Comparison of ENCODE assay signal across 18 cellular contexts in the genomic region with DNA sequence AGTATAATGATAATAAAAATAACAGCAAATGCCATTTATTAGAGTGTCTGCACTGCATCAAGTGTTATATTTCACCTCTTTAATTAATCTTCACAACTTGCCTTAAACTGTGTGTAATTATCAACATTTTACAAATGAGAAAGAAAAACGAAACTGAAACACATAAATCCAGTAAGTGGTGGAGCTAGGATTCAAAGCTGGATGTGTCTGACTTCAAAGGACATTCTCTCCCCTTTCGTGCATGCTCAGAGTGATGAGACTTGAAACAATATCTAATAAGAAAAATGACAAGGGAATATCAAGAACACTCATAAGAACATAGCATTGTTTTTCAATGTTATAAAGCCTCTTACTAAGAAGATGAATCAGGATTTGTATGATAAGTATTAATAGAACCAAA.
"Had no signal": no experiment of that assay in that cellular context is flagged by ENCODE, and none has a peak within 500 bp of the region (broad histone marks: within the 10 kb centered on the region; RNA-seq: fewer than 3 reads in every experiment).

No MANE protein-coding gene starts in this region.

- H3K27ac ChIP-seq: adrenal gland, prostate gland, upper lobe of left lung, VCaP had no signal

- H3K27me3 Mint-ChIP-seq: activated naive CD4-positive, alpha-beta T cell treated with anti-CD3 and anti-CD28 coated beads, Interleukin-2, amount 50 U/mL, for 24 hours; central memory CD8-positive, alpha-beta T cell; T-helper 17 cell had no signal

- H3K36me3 ChIP-seq: adrenal gland, prostate gland, spleen, upper lobe of left lung had no signal

- H3K27ac Mint-ChIP-seq: activated naive CD4-positive, alpha-beta T cell treated with anti-CD3 and anti-CD28 coated beads, Interleukin-2, amount 50 U/mL, for 24 hours; T-helper 17 cell had no signal

- H3K4me3 ChIP-seq: adrenal gland, prostate gland, spleen, upper lobe of left lung had no signal

- H3K9me3 ChIP-seq: adrenal gland, prostate gland, upper lobe of left lung had no signal

- ATAC-seq: activated CD4-positive, CD25-positive, alpha-beta regulatory T cell treated with anti-CD3 and anti-CD28 coated beads, Interleukin-2, amount 50 U/mL, for 24 hours; T-helper 17 cell had no signal

- H3K9me3 Mint-ChIP-seq: activated naive CD4-positive, alpha-beta T cell treated with anti-CD3 and anti-CD28 coated beads, Interleukin-2, amount 50 U/mL, for 24 hours had no signal

- H3K36me3 Mint-ChIP-seq: activated naive CD4-positive, alpha-beta T cell treated with anti-CD3 and anti-CD28 coated beads, Interleukin-2, amount 50 U/mL, for 24 hours had no signal

- H3K4me3 Mint-ChIP-seq: activated naive CD4-positive, alpha-beta T cell treated with anti-CD3 and anti-CD28 coated beads, Interleukin-2, amount 50 U/mL, for 24 hours; central memory CD8-positive, alpha-beta T cell; natural killer cell; T-helper 17 cell had no signal

- H3K4me1 ChIP-seq: adrenal gland, prostate gland, upper lobe of left lung had no signal

- H3K27me3 ChIP-seq: adrenal gland, spleen, upper lobe of left lung had no signal

- DNase-seq: activated CD8-positive, alpha-beta memory T cell treated with anti-CD3 and anti-CD28 coated beads for 24 hours; activated gamma-delta T cell; adrenal gland; effector memory CD4-positive, alpha-beta T cell; hypothalamus; midbrain; natural killer cell; spleen; stimulated activated CD4-positive, alpha-beta T cell treated with anti-CD3 and anti-CD28 coated beads, Interleukin-4, amount 100 ng/mL, for 24 hours; stimulated activated naive CD4-positive, alpha-beta T cell treated with Interleukin-2 at 50 U/mL for 16 hours; SW 1271; T-helper 17 cell; upper lobe of left lung had no signal
